ENCODE assay signal across 8 cellular contexts in genomic region chr4:1113311-1114009, GRCh38. TPM values are rescaled to one million over a fixed set of nuclear protein-coding genes. Genes with fewer than 3 reads are reported as not detected.
A peak's percentile ranks its signal among the peaks of the same experiment; 100 is the strongest.
DNase-seq lines count a peak whose midpoint lies in the region; ATAC-seq, FAIRE-seq and TF ChIP-seq lines count a peak whose summit lies in the region.

A gene with protein sequence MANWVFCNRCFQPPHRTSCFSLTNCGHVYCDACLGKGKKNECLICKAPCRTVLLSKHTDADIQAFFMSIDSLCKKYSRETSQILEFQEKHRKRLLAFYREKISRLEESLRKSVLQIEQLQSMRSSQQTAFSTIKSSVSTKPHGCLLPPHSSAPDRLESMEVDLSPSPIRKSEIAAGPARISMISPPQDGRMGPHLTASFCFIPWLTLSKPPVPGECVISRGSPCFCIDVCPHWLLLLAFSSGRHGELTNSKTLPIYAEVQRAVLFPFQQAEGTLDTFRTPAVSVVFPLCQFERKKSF (minus strand): TSS chr4:1113564. CDS start chr4:1113464, 100 bp downstream.

- FAIRE-seq in kidney (lab: Jason Lieb, UNC): no peak

- TF ChIP-seq CTCF in RWPE2 (IDR thresholded peaks at IDR 0.05; ENCODE audit: poor library complexity, severe bottlenecking) (no peak), kidney (IDR thresholded peaks at IDR 0.05; ENCODE audit: borderline replicate concordance, extremely low read depth, insufficient read depth) (no peak)

- H3K27ac ChIP-seq in RWPE2 (ENCODE audit: poor library complexity, severe bottlenecking) (peak within 1 kb of the TSS; percentile 18), kidney (ENCODE audit: low read depth in 2 of 2, low read length in 2 of 2) (peak within 1 kb of the TSS in 1 of 2 donors; percentile 37)

- intact Hi-C loops in kidney (cut with DNase I): no loop called here

- H3K4me3 ChIP-seq in RWPE2 (ENCODE audit: severe bottlenecking) (peak within 1 kb of the TSS; percentile 28), kidney (ENCODE audit: low read length in 2 of 2) (peak within 1 kb of the TSS in 1 of 2 donors; percentile 50)

- ATAC-seq in RWPE2 (ENCODE audit: low read depth): peak; percentile 52; the same call in 2 of the 3 replicates
- no peak for ATAC-seq in HG02623 (IDR thresholded peaks at IDR 0.05; ENCODE audit: unreplicated experiment)
- ATAC-seq in GM21381 (IDR thresholded peaks at IDR 0.05; ENCODE audit: unreplicated experiment): no peak
- no peak for ATAC-seq in HG03457 (IDR thresholded peaks at IDR 0.05; ENCODE audit: unreplicated experiment)

- DNase-seq in RWPE2 (ENCODE audit: low spot score) (no peak), amniotic epithelial cell (ENCODE audit: low read depth) (peak; percentile 10), kidney (peak; percentile 83), C1 segment of cervical spinal cord (lab: John Stamatoyannopoulos, UW) (no peak)
- DNase-seq in stimulated activated CD8-positive, alpha-beta memory T cell treated with anti-CD3 and anti-CD28 coated beads, Interleukin-15, amount 100 ng/mL, for 24 hours (ENCODE audit: low read depth): peak; percentile 10

- peaks cover 6% of the 10 kb centered on the region for H3K27me3 ChIP-seq in RWPE2 (ENCODE audit: insufficient read depth, poor library complexity, severe bottlenecking)

- H3K9ac ChIP-seq in kidney (ENCODE audit: low read length in 2 of 2): no peak within 1 kb of the TSS

- H3K9me3 ChIP-seq in RWPE2 (ENCODE audit: severe bottlenecking) (no peaks in the 10 kb centered on the region), kidney (ENCODE audit: control insufficient read depth in 1 of 2, low read length in 2 of 2) (no peaks in the 10 kb centered on the region)

- H3K4me1 ChIP-seq in RWPE2 (ENCODE audit: insufficient read depth, poor library complexity, severe bottlenecking) (peaks cover 6% of the 10 kb centered on the region), kidney (ENCODE audit: control insufficient read depth in 1 of 2, insufficient read depth in 1 of 2, low read depth in 1 of 2, low read length in 2 of 2) (peaks cover 0 to 18% of the 10 kb centered on the region in 2 donors)

- H3K36me3 ChIP-seq in RWPE2 (ENCODE audit: low read depth) (no peaks in the 10 kb centered on the region), kidney (ENCODE audit: control insufficient read depth in 1 of 2, insufficient read depth in 2 of 2, low read length in 2 of 2) (no peaks in the 10 kb centered on the region)

RNA-seq across cellular contexts. Expression of the gene that starts here (rescaled TPM):
- 5.3 TPM for total RNA-seq in kidney
- polyA plus RNA-seq in kidney (ENCODE audit: insufficient read depth, low read depth, low replicate concordance): 20.8 TPM

Comparison
In these comparisons a context has a peak if more than half of its experiments do, and no peak if none do; other contexts are left out.
1. DNase-seq: peak in amniotic epithelial cell (single experiment), kidney (single experiment) and stimulated activated CD8-positive, alpha-beta memory T cell treated with anti-CD3 and anti-CD28 coated beads, Interleukin-15, amount 100 ng/mL, for 24 hours (single experiment); none in RWPE2 (single experiment) and C1 segment of cervical spinal cord (0 of 14).